In genomic region chr11:19769820-19770219, GRCh38 we compare ENCODE assay signal across 12 cellular contexts. TPM values are rescaled to one million over a fixed set of nuclear protein-coding genes. Genes with fewer than 3 reads are reported as not detected.
DNase-seq lines count a peak whose midpoint lies in the region; ATAC-seq and TF ChIP-seq lines count a peak whose summit lies in the region.
"Had no signal": no experiment of that assay in that cellular context is flagged by ENCODE, and none has a peak within 500 bp of the region (broad histone marks: within the 10 kb centered on the region; RNA-seq: fewer than 3 reads in every experiment).

No MANE protein-coding gene starts in this region.

- H3K4me1 Mint-ChIP-seq in osteocyte (ENCODE audit: unreplicated experiment): peaks cover 37% of the 10 kb centered on the region

- H3K4me3 ChIP-seq in cardiac fibroblast (replicated peaks in 1 of 2; ENCODE audit: low read depth in 2 of 2, low read length in 2 of 2): no peak overlapping the region
- H3K4me3 ChIP-seq: right lobe of liver had no signal

- H3K27me3 Mint-ChIP-seq in osteocyte (ENCODE audit: unreplicated experiment): peaks cover 6% of the 10 kb centered on the region

- H3K27ac Mint-ChIP-seq in osteocyte (ENCODE audit: unreplicated experiment): peak overlapping the region; percentile 3
- H3K27ac Mint-ChIP-seq: activated CD4-positive, alpha-beta memory T cell treated with anti-CD3 and anti-CD28 coated beads for 36 hours; activated naive CD4-positive, alpha-beta T cell treated with anti-CD3 and anti-CD28 coated beads for 36 hours had no signal

- intact Hi-C loops in sciatic nerve (cut with DNase I): no loop called here

- ATAC-seq in GM18502 (IDR thresholded peaks at IDR 0.05; ENCODE audit: poor library complexity, unreplicated experiment): peak; percentile 66
- no peak for ATAC-seq in GM19397 (IDR thresholded peaks at IDR 0.05; ENCODE audit: unreplicated experiment)
- no peak for ATAC-seq in sciatic nerve
- no peak for ATAC-seq in GM19467 (IDR thresholded peaks at IDR 0.05; ENCODE audit: unreplicated experiment)

- no peaks in the 10 kb centered on the region for H3K36me3 Mint-ChIP-seq in osteocyte (ENCODE audit: unreplicated experiment)
- H3K36me3 Mint-ChIP-seq: activated CD4-positive, alpha-beta memory T cell treated with anti-CD3 and anti-CD28 coated beads for 36 hours had no signal

- DNase-seq in M059J (ENCODE audit: low read depth) (peak; percentile 94), cardiac fibroblast (ENCODE audit: low read depth in 2 of 2) (peak; percentile 33 to 85), osteocyte (ENCODE audit: extremely low spot score, unreplicated experiment) (no peak), sciatic nerve (ENCODE audit: low spot score) (no peak), COR-L47 (lab: John Stamatoyannopoulos, UW) (no peak)
- DNase-seq: activated CD4-positive, alpha-beta memory T cell treated with anti-CD3 and anti-CD28 coated beads for 36 hours; activated naive CD4-positive, alpha-beta T cell treated with anti-CD3 and anti-CD28 coated beads for 36 hours; H7; right lobe of liver had no signal

- H3K9me3 Mint-ChIP-seq in osteocyte (ENCODE audit: unreplicated experiment): no peaks in the 10 kb centered on the region
- H3K9me3 Mint-ChIP-seq: activated CD4-positive, alpha-beta memory T cell treated with anti-CD3 and anti-CD28 coated beads for 36 hours; activated naive CD4-positive, alpha-beta T cell treated with anti-CD3 and anti-CD28 coated beads for 36 hours had no signal

- H3K4me3 Mint-ChIP-seq in osteocyte (ENCODE audit: unreplicated experiment): no peak overlapping the region
- H3K4me3 Mint-ChIP-seq: activated CD4-positive, alpha-beta memory T cell treated with anti-CD3 and anti-CD28 coated beads for 36 hours; activated naive CD4-positive, alpha-beta T cell treated with anti-CD3 and anti-CD28 coated beads for 36 hours had no signal

- no peak for TF ChIP-seq CTCF in cardiac fibroblast (IDR thresholded peaks at IDR 0.05; ENCODE audit: low read depth, low read length)
- TF ChIP-seq CTCF in osteocyte (IDR thresholded peaks at IDR 0.05): no peak

RNA-seq across cellular contexts. Expression of gene NAV2, which starts 57.2 kb away (rescaled TPM):
- total RNA-seq in M059J (2014; rRNA removed; shearing (Covaris generic)): 6.4 and 15.6 TPM in 2 replicates
- total RNA-seq in osteocyte (30.4 and 31.4 TPM in 2 replicates), sciatic nerve (33.2 TPM)

Comparison
In these comparisons a context has a peak if more than half of its experiments do, and no peak if none do; other contexts are left out.
1. DNase-seq: peak in M059J (single experiment) and cardiac fibroblast (2 of 2); none in osteocyte (single experiment), sciatic nerve (single experiment) and COR-L47 (single experiment).